In the genomic region with DNA sequence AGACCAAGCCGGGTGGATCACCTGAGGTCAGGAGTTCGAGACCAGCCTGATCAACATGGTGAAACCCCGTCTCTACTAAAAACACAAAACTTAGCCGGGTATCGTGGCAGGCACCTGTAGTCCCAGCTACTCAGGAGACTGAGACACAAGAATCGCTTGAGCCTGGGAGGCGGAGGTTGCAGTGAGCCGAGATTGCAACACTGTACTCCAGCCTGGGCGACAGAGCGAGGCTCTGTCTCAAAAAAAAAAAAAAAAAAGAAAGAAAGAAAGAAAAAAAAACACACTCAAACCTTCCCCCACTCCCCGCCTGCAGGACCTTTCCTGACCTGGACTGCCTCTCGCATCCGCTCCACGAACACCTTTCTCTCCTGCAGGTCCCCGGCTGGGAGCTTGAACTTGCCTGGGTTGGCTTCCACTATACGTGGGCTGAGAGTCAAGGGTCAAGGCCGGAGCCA, we compare ENCODE assay signal across 8 cellular contexts. TPM values are rescaled to one million over a fixed set of nuclear protein-coding genes. Genes with fewer than 3 reads are reported as not detected.
DNase-seq lines count a peak whose midpoint lies in the region; ATAC-seq and TF ChIP-seq lines count a peak whose summit lies in the region.
"Not testable (repeated sequence)": the region's sequence is repeated elsewhere in the genome, so short reads cannot be mapped to it uniquely, and the experiment has no call there.

No MANE protein-coding gene starts in this region.

- H3K36me3 Mint-ChIP-seq in HFFc6 (ENCODE audit: low read depth) (peaks cover 39% of the 10 kb centered on the region), nephron (ENCODE audit: low read depth) (peaks cover 10% of the 10 kb centered on the region)
- not testable (repeated sequence) for H3K36me3 Mint-ChIP-seq in activated naive CD8-positive, alpha-beta T cell
- H3K36me3 Mint-ChIP-seq in effector memory CD8-positive, alpha-beta T cell (ENCODE audit: insufficient read depth), result peaks cover 52% of the 10 kb centered on the region
- peaks cover 23 to 29% of the 10 kb centered on the region in 2 donors for H3K36me3 Mint-ChIP-seq in stimulated activated naive B cell treated with anti-CD40 and anti-IgM and Interleukin-4, amounts not matched to agents 10 μg/mL and 1 μg/mL and 100 μg/mL, for 72 hours

- not testable (repeated sequence) for H3K4me1 ChIP-seq in RWPE2 (ENCODE audit: insufficient read depth, poor library complexity, severe bottlenecking); iPS-20b (ENCODE audit: insufficient read depth, low read length)

- H3K9me3 ChIP-seq in RWPE2 (ENCODE audit: severe bottlenecking); iPS-20b (ENCODE audit: insufficient read depth, low read depth, low read length): not testable (repeated sequence)

- H3K27me3 Mint-ChIP-seq in HFFc6 (ENCODE audit: insufficient read depth), result peaks cover 31% of the 10 kb centered on the region
- H3K27me3 Mint-ChIP-seq in activated naive CD8-positive, alpha-beta T cell; effector memory CD8-positive, alpha-beta T cell; nephron (ENCODE audit: low read depth); stimulated activated naive B cell treated with anti-CD40 and anti-IgM and Interleukin-4, amounts not matched to agents 10 μg/mL and 1 μg/mL and 100 μg/mL, for 72 hours: not testable (repeated sequence)

- peak overlapping the region; percentile 99 for H3K4me3 ChIP-seq in AG10803 (ENCODE audit: low read length)
- peak overlapping the region; percentile 91 for H3K4me3 ChIP-seq in RWPE2 (ENCODE audit: severe bottlenecking)
- H3K4me3 ChIP-seq in iPS-20b (ENCODE audit: low read length), result peak overlapping the region; percentile 98

- TF ChIP-seq CTCF in AG10803 (conservative IDR thresholded peaks at IDR 0.05; ENCODE audit: low read length); HFFc6 (IDR thresholded peaks at IDR 0.05); RWPE2 (IDR thresholded peaks at IDR 0.05; ENCODE audit: poor library complexity, severe bottlenecking); nephron (IDR thresholded peaks at IDR 0.05; ENCODE audit: unreplicated experiment in 3 of 3): not testable (repeated sequence)

- H3K9ac ChIP-seq in iPS-20b (ENCODE audit: low read depth, low read length), result peak overlapping the region; percentile 97; the same call in 1 of the 2 replicates

- H3K27ac Mint-ChIP-seq in HFFc6 (peak overlapping the region; percentile 53), nephron (peak overlapping the region; percentile 45 to 63 (median 59))
- H3K27ac Mint-ChIP-seq in activated naive CD8-positive, alpha-beta T cell, result not testable (repeated sequence)
- peak overlapping the region in 1 of 2 donors; percentile 100 for H3K27ac Mint-ChIP-seq in effector memory CD8-positive, alpha-beta T cell
- peak overlapping the region; percentile 66 for H3K27ac Mint-ChIP-seq in stimulated activated naive B cell treated with anti-CD40 and anti-IgM and Interleukin-4, amounts not matched to agents 10 μg/mL and 1 μg/mL and 100 μg/mL, for 72 hours

- H3K9me3 Mint-ChIP-seq in HFFc6, result peaks cover 18% of the 10 kb centered on the region
- H3K9me3 Mint-ChIP-seq in activated naive CD8-positive, alpha-beta T cell (ENCODE audit: low read depth); effector memory CD8-positive, alpha-beta T cell; nephron; stimulated activated naive B cell treated with anti-CD40 and anti-IgM and Interleukin-4, amounts not matched to agents 10 μg/mL and 1 μg/mL and 100 μg/mL, for 72 hours: not testable (repeated sequence)

- H3K36me3 ChIP-seq in RWPE2 (ENCODE audit: low read depth), result peaks cover 33% of the 10 kb centered on the region
- H3K36me3 ChIP-seq in iPS-20b (ENCODE audit: insufficient read depth, low read depth, low read length), result peaks cover 10% of the 10 kb centered on the region

- peak overlapping the region; percentile 99 for H3K4me3 Mint-ChIP-seq in HFFc6
- peak overlapping the region; percentile 98 for H3K4me3 Mint-ChIP-seq in activated naive CD8-positive, alpha-beta T cell
- H3K4me3 Mint-ChIP-seq in effector memory CD8-positive, alpha-beta T cell, result peak overlapping the region; percentile 94 to 99
- H3K4me3 Mint-ChIP-seq in nephron, result peak overlapping the region; percentile 85 to 100 (median 95)
- H3K4me3 Mint-ChIP-seq in stimulated activated naive B cell treated with anti-CD40 and anti-IgM and Interleukin-4, amounts not matched to agents 10 μg/mL and 1 μg/mL and 100 μg/mL, for 72 hours, result peak overlapping the region; percentile 98 to 99

- not testable (repeated sequence) for ATAC-seq in RWPE2 (ENCODE audit: low read depth); effector memory CD8-positive, alpha-beta T cell (replicated peaks); stimulated activated naive B cell treated with anti-CD40 and anti-IgM and Interleukin-4, amounts not matched to agents 10 μg/mL and 1 μg/mL and 100 μg/mL, for 72 hours (replicated peaks)

- H3K27me3 ChIP-seq in RWPE2 (ENCODE audit: insufficient read depth, poor library complexity, severe bottlenecking); iPS-20b (ENCODE audit: insufficient read depth, low read length): not testable (repeated sequence)

- peak overlapping the region; percentile 92 for H3K27ac ChIP-seq in RWPE2 (ENCODE audit: poor library complexity, severe bottlenecking)
- H3K27ac ChIP-seq in iPS-20b (ENCODE audit: low read length), result not testable (repeated sequence)

- peaks cover 29% of the 10 kb centered on the region for H3K4me1 Mint-ChIP-seq in HFFc6 (ENCODE audit: low read depth)
- peaks cover 13% of the 10 kb centered on the region for H3K4me1 Mint-ChIP-seq in activated naive CD8-positive, alpha-beta T cell (ENCODE audit: low read depth)
- peaks cover 31 to 41% of the 10 kb centered on the region in 2 donors for H3K4me1 Mint-ChIP-seq in effector memory CD8-positive, alpha-beta T cell (ENCODE audit: low read depth in 2 of 2)
- not testable (repeated sequence) for H3K4me1 Mint-ChIP-seq in nephron
- H3K4me1 Mint-ChIP-seq in stimulated activated naive B cell treated with anti-CD40 and anti-IgM and Interleukin-4, amounts not matched to agents 10 μg/mL and 1 μg/mL and 100 μg/mL, for 72 hours, result peaks cover 27 to 48% of the 10 kb centered on the region in 2 donors

- DNase-seq in AG10803 (ENCODE audit: low read depth); HFFc6; RWPE2 (ENCODE audit: low spot score); effector memory CD8-positive, alpha-beta T cell; stimulated activated naive B cell treated with anti-CD40 and anti-IgM and Interleukin-4, amounts not matched to agents 10 μg/mL and 1 μg/mL and 100 μg/mL, for 72 hours: not testable (repeated sequence)

RNA-seq across cellular contexts. Expression of a gene that starts 1.0 kb away (rescaled TPM):
- 10 to 100 TPM; 48.5 to 63.4 (median 54.0) TPM for total RNA-seq in HFFc6 (2021; fragmentation: NEBNext Ultra II Directional; extraction: Animal tissue kit (Norgen Biotek cat#: 25700))

RNA-seq across cellular contexts. Expression of a gene that starts 1.0 kb away (rescaled TPM):
- total RNA-seq in HFFc6 (2021; fragmentation: NEBNext Ultra II Directional; extraction: Animal tissue kit (Norgen Biotek cat#: 25700)), result 10 to 100 TPM; 68.9 to 91.2 (median 87.7) TPM

RNA-seq across cellular contexts. Expression of a gene that starts 31.1 kb away (rescaled TPM):
- 100 to 1,000 TPM; 126 to 146 (median 139) TPM for total RNA-seq in HFFc6 (2021; fragmentation: NEBNext Ultra II Directional; extraction: Animal tissue kit (Norgen Biotek cat#: 25700))

RNA-seq across cellular contexts. Expression of a gene that starts 32.7 kb away (rescaled TPM):
- 10 to 100 TPM; 36.3 to 49.9 (median 39.6) TPM for total RNA-seq in HFFc6 (2021; fragmentation: NEBNext Ultra II Directional; extraction: Animal tissue kit (Norgen Biotek cat#: 25700))

RNA-seq across cellular contexts. Expression of a gene that starts 46.5 kb away (rescaled TPM):
- total RNA-seq in HFFc6 (2021; fragmentation: NEBNext Ultra II Directional; extraction: Animal tissue kit (Norgen Biotek cat#: 25700)), result 1 to 10 TPM; 1.5 to 5.1 (median 4.2) TPM
